In the genomic region with DNA sequence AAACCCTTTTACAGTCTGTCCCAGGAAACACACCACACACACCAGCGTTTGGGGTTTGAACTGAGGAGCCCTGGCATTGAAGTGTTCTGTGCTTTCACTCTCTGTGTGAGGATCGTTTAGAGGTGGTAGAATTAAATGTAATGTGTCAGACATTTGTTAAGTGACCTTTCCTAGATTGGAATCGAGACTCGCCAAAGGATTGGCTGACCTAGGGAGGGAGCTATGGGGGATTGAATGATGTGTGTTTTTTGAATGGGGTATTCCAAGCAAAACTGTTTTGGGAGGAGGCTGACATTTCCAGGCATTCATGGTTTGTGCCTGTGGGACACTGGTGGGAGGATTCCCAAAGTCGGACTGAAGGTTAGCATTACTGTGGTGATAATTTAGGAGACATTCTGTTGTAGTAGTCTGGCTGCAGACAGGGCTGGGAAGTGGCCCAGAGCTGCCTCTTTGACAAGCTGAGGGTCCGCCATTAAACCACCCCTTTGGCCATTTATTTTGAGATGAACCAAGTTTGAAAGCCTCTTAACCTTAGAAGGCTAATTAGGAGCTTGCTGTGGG, we compare ENCODE assay signal across 8 cellular contexts. TPM values are rescaled to one million over a fixed set of nuclear protein-coding genes. Genes with fewer than 3 reads are reported as not detected.
DNase-seq lines count a peak whose midpoint lies in the region; ATAC-seq and TF ChIP-seq lines count a peak whose summit lies in the region.

No MANE protein-coding gene starts in this region.

- H4K20me1 ChIP-seq in DND-41 (ENCODE audit: insufficient read depth, low read length): peaks cover 11% of the 10 kb centered on the region; the same call in 1 of the 2 replicates
- peaks cover 30% of the 10 kb centered on the region for H4K20me1 ChIP-seq in SK-N-SH (ENCODE audit: insufficient read depth)

- TF ChIP-seq EP300 in SK-N-SH (IDR thresholded peaks at IDR 0.05; ENCODE audit: borderline replicate concordance in 1 of 2, low read depth in 1 of 2, low read length in 1 of 2): no peak

- H3K27me3 ChIP-seq in DND-41 (ENCODE audit: insufficient read depth, low read length, poor library complexity) (no peaks in the 10 kb centered on the region), SK-N-SH (ENCODE audit: insufficient read depth) (no peaks in the 10 kb centered on the region), parathyroid adenoma (ENCODE audit: control insufficient read depth, insufficient read depth, low read length) (no peaks in the 10 kb centered on the region)

- no peaks in the 10 kb centered on the region; the same call in 1 of the 2 replicates for H3K36me3 ChIP-seq in DND-41 (ENCODE audit: insufficient read depth, low read length)
- no peaks in the 10 kb centered on the region for H3K36me3 ChIP-seq in SK-N-SH (replicated peaks in 1 of 2; ENCODE audit: control insufficient read depth in 1 of 2, insufficient read depth in 2 of 2, low read length in 1 of 2)
- no peaks in the 10 kb centered on the region for H3K36me3 ChIP-seq in parathyroid adenoma (ENCODE audit: control insufficient read depth, insufficient read depth, low read length)

- peak overlapping the region; percentile 99; the same call in 1 of the 2 replicates for H3K4me2 ChIP-seq in DND-41 (ENCODE audit: insufficient read depth, low read length)
- peak overlapping the region; percentile 79 for H3K4me2 ChIP-seq in SK-N-SH
- H3K4me2 ChIP-seq in parathyroid adenoma (ENCODE audit: low read length): peak overlapping the region; percentile 93

- no peak for TF ChIP-seq CTCF in DND-41 (IDR thresholded peaks at IDR 0.05; ENCODE audit: borderline replicate concordance, extremely low read depth, low read length, poor library complexity, severe bottlenecking)
- TF ChIP-seq CTCF in SK-N-SH (IDR thresholded peaks at IDR 0.05): no peak
- TF ChIP-seq CTCF in foreskin fibroblast (IDR thresholded peaks at IDR 0.05; ENCODE audit: low read depth, low read length): no peak
- no peak for TF ChIP-seq CTCF in parathyroid adenoma (IDR thresholded peaks at IDR 0.05)
- TF ChIP-seq CTCF in GM20000 (IDR thresholded peaks at IDR 0.05; ENCODE audit: extremely low read depth, missing control alignments): no peak

- H3K9me3 ChIP-seq in DND-41 (ENCODE audit: insufficient read depth, low read length, severe bottlenecking): no peaks in the 10 kb centered on the region
- H3K9me3 ChIP-seq in SK-N-SH: no peaks in the 10 kb centered on the region
- H3K9me3 ChIP-seq in parathyroid adenoma (ENCODE audit: control insufficient read depth, low read length): no peaks in the 10 kb centered on the region

- CTCF ChIA-PET in SK-N-SH (lab: Yijun Ruan, JAX): interaction anchor here (0.7 to 4.1 kb wide), 15 partner anchors 17 to 275 kb away, joined by 3 to 45 read pairs (median 4); no protein-coding TSS in a partner anchor

- TF ChIP-seq RAD21 in SK-N-SH (IDR thresholded peaks at IDR 0.05; ENCODE audit: low read length): no peak

- peaks cover 13% of the 10 kb centered on the region for H3F3A ChIP-seq in SK-N-SH (replicated peaks; ENCODE audit: insufficient read depth)

- H3K9ac ChIP-seq in DND-41 (ENCODE audit: low read depth, low read length) (0 out of 2 replicates have a peak overlapping the region, but pooled peaks have one; percentile 69), SK-N-SH (peak overlapping the region; percentile 90), parathyroid adenoma (no peak overlapping the region)

- H3K27ac ChIP-seq in DND-41 (ENCODE audit: low read length): no peak overlapping the region
- H3K27ac ChIP-seq in SK-N-SH (ENCODE audit: low read depth in 2 of 2, low read length in 1 of 2): peak overlapping the region; percentile 90 to 99
- peak overlapping the region; percentile 25 for H3K27ac ChIP-seq in parathyroid adenoma

- POLR2A ChIA-PET in SK-N-SH (lab: Yijun Ruan, JAX): interaction anchor here (0.6 to 2.7 kb wide), 6 partner anchors 81 to 254 kb away, joined by 3 to 27 read pairs (median 3); no protein-coding TSS in a partner anchor

- H3K4me3 ChIP-seq in DND-41 (ENCODE audit: low read depth in 1 of 2, low read length in 2 of 2): no peak overlapping the region; a peak in 1 of 4 replicates
- H3K4me3 ChIP-seq in SK-N-SH (ENCODE audit: low read depth in 2 of 2, low read length in 1 of 2): peak overlapping the region; percentile 74 to 93
- H3K4me3 ChIP-seq in foreskin fibroblast (ENCODE audit: low read depth in 1 of 2, low read length in 2 of 2): peak overlapping the region; percentile 86 to 93
- H3K4me3 ChIP-seq in parathyroid adenoma (ENCODE audit: low read depth, low read length): peak overlapping the region; percentile 82

- 1% methylated on average over 6 of the region's 6 CpGs for WGBS in SK-N-SH (ENCODE audit: low lambda C conversion rate)

- peaks cover 25% of the 10 kb centered on the region for H3K4me1 ChIP-seq in DND-41 (ENCODE audit: insufficient read depth, low read length)
- H3K4me1 ChIP-seq in SK-N-SH (ENCODE audit: control insufficient read depth in 1 of 2, insufficient read depth in 2 of 2, low read depth in 1 of 2, low read length in 1 of 2): peaks cover 29 to 42% of the 10 kb centered on the region in 2 experiments; a peak in 3 of 4 replicates
- peaks cover 6% of the 10 kb centered on the region for H3K4me1 ChIP-seq in parathyroid adenoma

- H3K9me2 ChIP-seq in SK-N-SH: no peaks in the 10 kb centered on the region

- ATAC-seq in DND-41 (ENCODE audit: insufficient read depth, low read depth) (no peak), GM18511 (IDR thresholded peaks at IDR 0.05; ENCODE audit: unreplicated experiment) (no peak)

- H2AFZ ChIP-seq in DND-41 (ENCODE audit: low read depth, low read length): no peak overlapping the region
- no peak overlapping the region for H2AFZ ChIP-seq in SK-N-SH (ENCODE audit: low read depth)
- no peak overlapping the region for H2AFZ ChIP-seq in parathyroid adenoma

- no peak for DNase-seq in DND-41
- peak; percentile 11 for DNase-seq in SK-N-SH
- DNase-seq in foreskin fibroblast: peak in 1 of 2 donors; percentile 38
- no peak for DNase-seq in GF-D8 (lab: John Stamatoyannopoulos, UW)
- DNase-seq in GM20000 (ENCODE audit: low spot score): no peak
- no peak for DNase-seq in germinal center (ENCODE audit: low spot score)

- peaks cover 3% of the 10 kb centered on the region; the same call in 1 of the 2 replicates for H3K79me2 ChIP-seq in DND-41 (ENCODE audit: insufficient read depth, low read length)
- peaks cover 64% of the 10 kb centered on the region for H3K79me2 ChIP-seq in SK-N-SH (ENCODE audit: insufficient read depth)
- no peaks in the 10 kb centered on the region for H3K79me2 ChIP-seq in parathyroid adenoma

TF ChIP-seq in SK-N-SH, 30 proteins besides CTCF, POLR2A, EP300 and RAD21:
- no peak for TF ChIP-seq MEF2A (IDR thresholded peaks at IDR 0.05; ENCODE audit: borderline replicate concordance, low read depth)
- TF ChIP-seq, protein P1, sequence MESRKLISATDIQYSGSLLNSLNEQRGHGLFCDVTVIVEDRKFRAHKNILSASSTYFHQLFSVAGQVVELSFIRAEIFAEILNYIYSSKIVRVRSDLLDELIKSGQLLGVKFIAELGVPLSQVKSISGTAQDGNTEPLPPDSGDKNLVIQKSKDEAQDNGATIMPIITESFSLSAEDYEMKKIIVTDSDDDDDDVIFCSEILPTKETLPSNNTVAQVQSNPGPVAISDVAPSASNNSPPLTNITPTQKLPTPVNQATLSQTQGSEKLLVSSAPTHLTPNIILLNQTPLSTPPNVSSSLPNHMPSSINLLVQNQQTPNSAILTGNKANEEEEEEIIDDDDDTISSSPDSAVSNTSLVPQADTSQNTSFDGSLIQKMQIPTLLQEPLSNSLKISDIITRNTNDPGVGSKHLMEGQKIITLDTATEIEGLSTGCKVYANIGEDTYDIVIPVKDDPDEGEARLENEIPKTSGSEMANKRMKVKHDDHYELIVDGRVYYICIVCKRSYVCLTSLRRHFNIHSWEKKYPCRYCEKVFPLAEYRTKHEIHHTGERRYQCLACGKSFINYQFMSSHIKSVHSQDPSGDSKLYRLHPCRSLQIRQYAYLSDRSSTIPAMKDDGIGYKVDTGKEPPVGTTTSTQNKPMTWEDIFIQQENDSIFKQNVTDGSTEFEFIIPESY (IDR thresholded peaks at IDR 0.05; ENCODE audit: borderline replicate concordance, low read depth): no peak
- no peak for TF ChIP-seq FOSL2 (IDR thresholded peaks at IDR 0.05; ENCODE audit: borderline replicate concordance, low read depth)
- peak; percentile 22; the same call in 1 of the 2 replicates for TF ChIP-seq MXI1 (IDR thresholded peaks at IDR 0.05; ENCODE audit: low read depth, low read length)
- TF ChIP-seq NRF1 (IDR thresholded peaks at IDR 0.05; ENCODE audit: low read depth, low read length): no peak
- no peak for TF ChIP-seq NFIC (IDR thresholded peaks at IDR 0.05; ENCODE audit: borderline replicate concordance)
- TF ChIP-seq, protein P2, sequence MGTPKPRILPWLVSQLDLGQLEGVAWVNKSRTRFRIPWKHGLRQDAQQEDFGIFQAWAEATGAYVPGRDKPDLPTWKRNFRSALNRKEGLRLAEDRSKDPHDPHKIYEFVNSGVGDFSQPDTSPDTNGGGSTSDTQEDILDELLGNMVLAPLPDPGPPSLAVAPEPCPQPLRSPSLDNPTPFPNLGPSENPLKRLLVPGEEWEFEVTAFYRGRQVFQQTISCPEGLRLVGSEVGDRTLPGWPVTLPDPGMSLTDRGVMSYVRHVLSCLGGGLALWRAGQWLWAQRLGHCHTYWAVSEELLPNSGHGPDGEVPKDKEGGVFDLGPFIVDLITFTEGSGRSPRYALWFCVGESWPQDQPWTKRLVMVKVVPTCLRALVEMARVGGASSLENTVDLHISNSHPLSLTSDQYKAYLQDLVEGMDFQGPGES (IDR thresholded peaks at IDR 0.05; ENCODE audit: low read depth, low read length): no peak
- TF ChIP-seq SMC3 (IDR thresholded peaks at IDR 0.05; ENCODE audit: low read depth, low read length): no peak

RNA-seq across cellular contexts. Expression of a gene that starts 1.7 kb away (rescaled TPM):
- 20.2 and 26.5 TPM in 2 replicates for polyA plus RNA-seq in SK-N-SH (2012; rRNA removed)
- polyA plus RNA-seq in SK-N-SH (2012; cell fraction: cytosol; rRNA removed): 31.0 and 32.2 TPM in 2 replicates
- polyA plus RNA-seq in SK-N-SH (2012; cell fraction: nucleus; rRNA removed): 12.7 and 29.2 TPM in 2 replicates

Comparison
In these comparisons a context has a peak if more than half of its experiments do, and no peak if none do; other contexts are left out.
1. H3K4me3 ChIP-seq: peak in SK-N-SH (2 of 2), foreskin fibroblast (2 of 2) and parathyroid adenoma (single experiment); none in DND-41 (0 of 2).
2. Peak in every context shown above with its lines, with median percentiles within 50 percentile points of each other: H3K4me2 ChIP-seq.